In the genomic region with DNA sequence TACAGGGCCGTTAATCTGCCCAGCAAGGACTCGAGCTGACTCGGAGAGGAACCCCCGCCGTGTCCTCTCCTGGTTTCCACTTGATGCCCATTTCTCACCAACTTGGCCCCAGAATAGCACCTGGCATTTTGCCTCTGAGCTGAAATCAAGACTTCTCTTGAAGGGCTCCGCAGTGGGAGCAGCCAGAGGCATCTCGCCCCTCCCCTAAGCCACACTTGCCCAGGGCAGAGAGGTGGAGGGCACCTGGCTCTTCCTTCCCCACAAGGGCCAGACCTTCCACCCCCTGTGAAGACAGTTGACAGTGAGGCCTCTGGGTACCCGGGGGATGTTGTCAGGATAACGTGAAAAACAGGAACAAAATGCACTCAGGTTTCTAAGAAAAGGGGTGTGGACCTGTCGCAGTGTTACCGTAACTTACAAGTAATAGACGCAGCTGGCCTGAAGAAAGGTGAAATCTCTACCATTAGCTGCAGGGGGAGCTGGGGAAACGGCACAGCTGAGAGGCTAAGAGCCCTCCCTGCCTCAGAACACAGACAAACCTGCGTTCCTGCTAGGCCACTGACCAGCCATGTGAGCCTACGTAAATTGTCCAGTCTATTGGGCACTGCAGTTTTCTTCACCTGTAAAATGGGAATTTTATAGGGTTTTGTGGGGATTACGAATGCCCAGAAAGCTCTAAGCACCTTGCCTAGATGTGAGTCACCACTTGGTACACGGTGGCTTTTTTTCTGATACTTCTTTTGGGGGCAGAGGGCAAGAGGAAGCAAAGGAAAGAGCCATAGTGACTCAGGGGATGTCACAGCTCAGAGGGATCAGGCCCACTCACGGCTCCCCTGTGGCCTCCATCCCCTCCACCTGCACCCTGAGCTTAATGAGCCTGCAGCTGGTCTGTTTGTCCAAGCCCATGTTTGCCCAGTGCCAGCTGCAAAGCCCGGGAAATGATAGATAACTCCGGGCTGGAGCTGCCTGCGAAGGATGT, we compare ENCODE assay signal across 8 cellular contexts. TPM values are rescaled to one million over a fixed set of nuclear protein-coding genes. Genes with fewer than 3 reads are reported as not detected.
DNase-seq lines count a peak whose midpoint lies in the region; ATAC-seq, FAIRE-seq and TF ChIP-seq lines count a peak whose summit lies in the region.

No MANE protein-coding gene starts in this region.

- H3K4me3 ChIP-seq in astrocyte of the cerebellum (ENCODE audit: low read depth, low read length), result no peak overlapping the region

- peak; percentile 16 for TF ChIP-seq CTCF in astrocyte of the cerebellum (IDR thresholded peaks at IDR 0.05; ENCODE audit: low read depth, low read length, missing control alignments)
- TF ChIP-seq CTCF in omental fat pad (IDR thresholded peaks at IDR 0.05), result no peak

- ATAC-seq in omental fat pad (ENCODE audit: low FRiP score) (peak; percentile 16), HG03095 (IDR thresholded peaks at IDR 0.05; ENCODE audit: unreplicated experiment) (no peak), HG02938 (IDR thresholded peaks at IDR 0.05; ENCODE audit: unreplicated experiment) (no peak)

- DNase-seq in stimulated activated CD4-positive, alpha-beta T cell treated with anti-CD3 and anti-CD28 coated beads, Interleukin-15, amount 100 ng/mL, for 24 hours, result peak; percentile 32
- no peak for DNase-seq in stimulated activated CD4-positive, alpha-beta T cell treated with anti-CD3 and anti-CD28 coated beads, Interleukin-12 subunit alpha, Interleukin-12 subunit beta, amount 100 ng/mL, for 4 hours
- DNase-seq in NCI-H2171 (lab: John Stamatoyannopoulos, UW), result peak; percentile 55
- no peak for DNase-seq in astrocyte of the cerebellum (ENCODE audit: low read depth)
- no peak for DNase-seq in omental fat pad (ENCODE audit: low spot score)
- no peak for DNase-seq in GM12891 (ENCODE audit: insufficient read length, low spot score)

- in situ Hi-C loops in astrocyte of the cerebellum (cut with HindIII; ENCODE audit: low sequenced_read_pairs), result no loop called here

- TF ChIP-seq POLR2A in GM12891 (IDR thresholded peaks at IDR 0.05; ENCODE audit: low read depth, low read length), result no peak

- FAIRE-seq in GM12891 (lab: Jason Lieb, UNC), result no peak

TF ChIP-seq in GM12891, 5 proteins besides CTCF, POLR2A, EP300 and RAD21:
- TF ChIP-seq POLR2AphosphoS5 (IDR thresholded peaks at IDR 0.05; ENCODE audit: low read depth, low read length) (no peak), POU2F2 (IDR thresholded peaks at IDR 0.05; ENCODE audit: low read depth, low read length) (no peak), PAX5 (IDR thresholded peaks at IDR 0.05; ENCODE audit: insufficient read depth, low read length, severe bottlenecking) (no peak), TAF1 (IDR thresholded peaks at IDR 0.05; ENCODE audit: low read depth, low read length) (no peak), SPI1 (IDR thresholded peaks at IDR 0.05; ENCODE audit: low read depth, low read length) (no peak)
TF ChIP-seq in GM12891: peak in this region for 0.

RNA-seq across cellular contexts. Expression of a gene that starts 18.6 kb away (rescaled TPM):
- total RNA-seq in omental fat pad, result under 1 TPM in 2 of 4 donors, not detected in 2; 0.13 to 0.19 TPM
- polyA plus RNA-seq in GM12891 (2012; ENCODE audit: low read depth, missing spikeins), result 0.03 TPM

Comparison
In these comparisons a context has a peak if more than half of its experiments do, and no peak if none do; other contexts are left out.
1. DNase-seq: peak in stimulated activated CD4-positive, alpha-beta T cell treated with anti-CD3 and anti-CD28 coated beads, Interleukin-15, amount 100 ng/mL, for 24 hours (single experiment) and NCI-H2171 (single experiment); none in stimulated activated CD4-positive, alpha-beta T cell treated with anti-CD3 and anti-CD28 coated beads, Interleukin-12 subunit alpha, Interleukin-12 subunit beta, amount 100 ng/mL, for 4 hours (single experiment), astrocyte of the cerebellum (single experiment), omental fat pad (single experiment) and GM12891 (single experiment).